Comparison of ENCODE assay signal across 8 cellular contexts in the genomic region with DNA sequence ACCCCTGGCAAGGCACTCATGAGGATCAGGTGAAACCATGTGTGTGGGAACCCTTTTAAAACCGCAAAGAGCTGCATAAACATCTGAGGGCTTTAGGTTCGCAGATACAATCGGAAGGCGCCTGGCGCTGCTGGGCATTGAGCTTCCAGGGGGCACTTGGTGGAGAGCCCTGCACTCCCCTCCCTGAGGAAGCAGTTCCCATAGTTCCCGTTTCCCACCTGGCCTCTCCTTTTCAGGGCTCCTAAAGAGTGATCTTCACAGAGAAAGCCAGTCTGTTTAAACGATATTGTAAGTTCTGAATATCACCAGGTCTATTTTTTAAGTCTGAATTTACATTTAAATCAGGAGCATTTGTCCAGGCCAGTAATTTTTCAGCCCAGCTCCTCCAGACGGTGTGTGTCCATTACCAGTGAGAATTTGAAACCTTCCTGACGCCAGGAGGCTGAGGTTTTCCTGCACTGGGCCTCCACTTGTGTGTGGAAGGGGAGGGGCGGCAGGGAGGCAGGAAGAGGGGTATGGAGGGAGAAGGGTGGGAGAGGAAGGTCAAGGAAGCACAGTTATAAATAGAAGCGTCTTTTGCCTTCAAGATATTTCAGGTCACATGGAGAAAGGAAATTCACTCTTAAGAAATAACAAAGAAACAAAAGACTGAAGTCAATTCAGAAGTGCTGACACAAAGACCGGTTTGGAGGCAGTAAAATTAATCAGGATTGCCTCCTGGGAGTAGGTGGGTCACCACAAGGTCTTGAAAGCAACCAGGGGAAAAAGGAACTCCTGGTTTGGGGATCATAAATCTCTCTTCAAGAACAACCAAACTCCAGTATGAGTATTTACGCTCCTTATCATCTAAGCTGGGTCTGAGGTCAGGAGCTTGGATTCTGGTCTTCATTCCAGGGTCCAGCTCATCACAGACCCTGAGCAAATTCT. TPM values are rescaled to one million over a fixed set of nuclear protein-coding genes. Genes with fewer than 3 reads are reported as not detected.
DNase-seq lines count a peak whose midpoint lies in the region; ATAC-seq and TF ChIP-seq lines count a peak whose summit lies in the region.

No MANE protein-coding gene starts in this region.

- peaks cover 4% of the 10 kb centered on the region for H3K27me3 Mint-ChIP-seq in nephron (ENCODE audit: low read depth)
- peaks cover 6% of the 10 kb centered on the region for H3K27me3 Mint-ChIP-seq in activated T-helper 1 cell treated with anti-CD3 and anti-CD28 coated beads, Interleukin-12 subunit alpha, Interleukin-12 subunit beta, Interleukin-2, Interleukin-4 antibody, amounts not matched to agents 30 ng/mL and 10 ng/mL and 1 ng/mL, durations not matched to agents 14 hours and 24 hours and 36 hours (ENCODE audit: insufficient read depth)

- peak overlapping the region; percentile 97 to 99 (median 98) for H3K27ac Mint-ChIP-seq in nephron
- no peak overlapping the region for H3K27ac Mint-ChIP-seq in activated T-helper 1 cell treated with anti-CD3 and anti-CD28 coated beads, Interleukin-12 subunit alpha, Interleukin-12 subunit beta, Interleukin-2, Interleukin-4 antibody, amounts not matched to agents 30 ng/mL and 10 ng/mL and 1 ng/mL, durations not matched to agents 14 hours and 24 hours and 36 hours

- TF ChIP-seq POLR2A in GM18505 (IDR thresholded peaks at IDR 0.05; ENCODE audit: borderline replicate concordance, extremely low read depth, insufficient read depth, insufficient read length): no peak

- no peak for TF ChIP-seq CTCF in cardiac fibroblast (IDR thresholded peaks at IDR 0.05; ENCODE audit: low read depth, low read length)
- TF ChIP-seq CTCF in nephron (IDR thresholded peaks at IDR 0.05; ENCODE audit: unreplicated experiment in 3 of 3): no peak

- peak; percentile 43 for DNase-seq in GDM1 (lab: John Stamatoyannopoulos, UW)
- peak; percentile 25 for DNase-seq in M059J (ENCODE audit: low read depth)
- DNase-seq in cardiac fibroblast (ENCODE audit: low read depth in 2 of 2): peak; percentile 24 to 86
- DNase-seq in globus pallidus (ENCODE audit: low spot score): no peak
- DNase-seq in NOMO-1 treated with dmso at 0.1 percent for 144 hours (lab: John Stamatoyannopoulos, UW; ENCODE audit: unreplicated experiment): no peak
- no peak for DNase-seq in activated T-helper 1 cell treated with anti-CD3 and anti-CD28 coated beads, Interleukin-12 subunit alpha, Interleukin-12 subunit beta, Interleukin-2, Interleukin-4 antibody, amounts not matched to agents 30 ng/mL and 10 ng/mL and 1 ng/mL, durations not matched to agents 14 hours and 24 hours and 36 hours (ENCODE audit: low spot score)

- intact Hi-C loops in activated T-helper 1 cell treated with anti-CD3 and anti-CD28 coated beads, Interleukin-12 subunit alpha, Interleukin-12 subunit beta, Interleukin-2, Interleukin-4 antibody, amounts not matched to agents 30 ng/mL and 10 ng/mL and 1 ng/mL, durations not matched to agents 14 hours and 24 hours and 36 hours (cut with micrococcal nuclease): no loop called here

- H3K36me3 Mint-ChIP-seq in nephron (ENCODE audit: low read depth): no peaks in the 10 kb centered on the region
- H3K36me3 Mint-ChIP-seq in activated T-helper 1 cell treated with anti-CD3 and anti-CD28 coated beads, Interleukin-12 subunit alpha, Interleukin-12 subunit beta, Interleukin-2, Interleukin-4 antibody, amounts not matched to agents 30 ng/mL and 10 ng/mL and 1 ng/mL, durations not matched to agents 14 hours and 24 hours and 36 hours (ENCODE audit: low read depth): no peaks in the 10 kb centered on the region

- H3K4me1 Mint-ChIP-seq in nephron: peaks cover 76% of the 10 kb centered on the region
- H3K4me1 Mint-ChIP-seq in activated T-helper 1 cell treated with anti-CD3 and anti-CD28 coated beads, Interleukin-12 subunit alpha, Interleukin-12 subunit beta, Interleukin-2, Interleukin-4 antibody, amounts not matched to agents 30 ng/mL and 10 ng/mL and 1 ng/mL, durations not matched to agents 14 hours and 24 hours and 36 hours (ENCODE audit: low read depth): peaks cover 33% of the 10 kb centered on the region

- H3K9me3 Mint-ChIP-seq in nephron: no peaks in the 10 kb centered on the region
- H3K9me3 Mint-ChIP-seq in activated T-helper 1 cell treated with anti-CD3 and anti-CD28 coated beads, Interleukin-12 subunit alpha, Interleukin-12 subunit beta, Interleukin-2, Interleukin-4 antibody, amounts not matched to agents 30 ng/mL and 10 ng/mL and 1 ng/mL, durations not matched to agents 14 hours and 24 hours and 36 hours: no peaks in the 10 kb centered on the region

- no peak for ATAC-seq in GM18505 (IDR thresholded peaks at IDR 0.05; ENCODE audit: unreplicated experiment)

- no peak overlapping the region for H3K4me3 ChIP-seq in cardiac fibroblast (replicated peaks in 1 of 2; ENCODE audit: low read depth in 2 of 2, low read length in 2 of 2)

- peak overlapping the region; percentile 38 to 60 (median 44) for H3K4me3 Mint-ChIP-seq in nephron
- no peak overlapping the region for H3K4me3 Mint-ChIP-seq in activated T-helper 1 cell treated with anti-CD3 and anti-CD28 coated beads, Interleukin-12 subunit alpha, Interleukin-12 subunit beta, Interleukin-2, Interleukin-4 antibody, amounts not matched to agents 30 ng/mL and 10 ng/mL and 1 ng/mL, durations not matched to agents 14 hours and 24 hours and 36 hours

RNA-seq across cellular contexts. Expression of a gene that starts 14.3 kb away (rescaled TPM):
- 66.3 and 107 TPM in 2 replicates for total RNA-seq in M059J (2014; rRNA removed; shearing (Covaris generic))
- 106 and 107 TPM in 2 replicates for total RNA-seq in activated T-helper 1 cell treated with anti-CD3 and anti-CD28 coated beads, Interleukin-12 subunit alpha, Interleukin-12 subunit beta, Interleukin-2, Interleukin-4 antibody, amounts not matched to agents 30 ng/mL and 10 ng/mL and 1 ng/mL, durations not matched to agents 14 hours and 24 hours and 36 hours

RNA-seq across cellular contexts. Expression of a gene that starts 44.2 kb away (rescaled TPM):
- 8.4 and 16.9 TPM in 2 replicates for total RNA-seq in M059J (2014; rRNA removed; shearing (Covaris generic))
- total RNA-seq in activated T-helper 1 cell treated with anti-CD3 and anti-CD28 coated beads, Interleukin-12 subunit alpha, Interleukin-12 subunit beta, Interleukin-2, Interleukin-4 antibody, amounts not matched to agents 30 ng/mL and 10 ng/mL and 1 ng/mL, durations not matched to agents 14 hours and 24 hours and 36 hours: 28.4 and 28.5 TPM in 2 replicates

Comparison
In these comparisons a context has a peak if more than half of its experiments do, and no peak if none do; other contexts are left out.
1. DNase-seq: peak in GDM1 (single experiment), M059J (single experiment) and cardiac fibroblast (2 of 2); none in globus pallidus (single experiment), NOMO-1 treated with dmso at 0.1 percent for 144 hours (single experiment) and activated T-helper 1 cell treated with anti-CD3 and anti-CD28 coated beads, Interleukin-12 subunit alpha, Interleukin-12 subunit beta, Interleukin-2, Interleukin-4 antibody, amounts not matched to agents 30 ng/mL and 10 ng/mL and 1 ng/mL, durations not matched to agents 14 hours and 24 hours and 36 hours (single experiment).